ENCODE assay signal across 16 cellular contexts in the genomic region with DNA sequence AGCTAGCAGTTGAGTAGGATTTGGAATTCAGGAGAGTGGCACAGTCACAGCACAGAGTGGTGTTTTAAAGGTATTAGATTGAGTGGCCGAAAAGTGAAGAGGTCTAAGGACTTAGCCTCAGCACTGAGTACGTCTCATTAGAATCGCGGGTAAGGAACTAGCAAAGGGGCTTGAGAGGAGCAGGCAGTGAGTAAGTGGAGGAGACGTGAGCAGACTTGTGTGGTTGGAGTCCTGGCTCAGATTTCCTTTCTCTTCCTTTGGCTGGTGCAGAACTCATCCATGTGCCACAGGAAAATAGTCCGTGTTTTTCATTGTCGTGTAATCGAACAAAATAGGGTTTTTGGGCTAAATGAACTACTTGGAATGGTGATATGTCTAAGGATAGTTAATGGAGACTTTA. TPM values are rescaled to one million over a fixed set of nuclear protein-coding genes. Genes with fewer than 3 reads are reported as not detected.
"Had no signal": no experiment of that assay in that cellular context is flagged by ENCODE, and none has a peak within 500 bp of the region (broad histone marks: within the 10 kb centered on the region; RNA-seq: fewer than 3 reads in every experiment).

No MANE protein-coding gene starts in this region.

- H3K27ac ChIP-seq: cardiac muscle cell, esophagus muscularis mucosa, transverse colon, WERI-Rb-1 had no signal

- H3K4me3 ChIP-seq: cardiac muscle cell, esophagus muscularis mucosa, transverse colon had no signal

- ATAC-seq: left colon; stimulated activated naive B cell treated with anti-CD40 and anti-IgM and Interleukin-4, amounts not matched to agents 10 μg/mL and 1 μg/mL and 100 μg/mL, for 72 hours; T-helper 17 cell had no signal

- H3K27ac Mint-ChIP-seq: T-helper 17 cell had no signal

- H3K4me3 Mint-ChIP-seq: stimulated activated naive B cell treated with anti-CD40 and anti-IgM and Interleukin-4, amounts not matched to agents 10 μg/mL and 1 μg/mL and 100 μg/mL, for 72 hours; T-helper 17 cell had no signal

- H3K9me3 ChIP-seq: esophagus muscularis mucosa, transverse colon had no signal

- H3K27me3 ChIP-seq: cardiac muscle cell, esophagus muscularis mucosa, transverse colon had no signal

- DNase-seq: activated CD4-positive, alpha-beta T cell treated with anti-CD3 and anti-CD28 coated beads for 4 hours; activated gamma-delta T cell treated with Interleukin-2 at 50 U/mL for 16 hours; left colon; naive B cell; stimulated activated CD4-positive, alpha-beta T cell treated with anti-CD3 and anti-CD28 coated beads, Interleukin-2, amount 100 ng/mL, for 48 hours; stimulated activated naive B cell treated with anti-CD40 and anti-IgM and Interleukin-4, amounts not matched to agents 10 μg/mL and 1 μg/mL and 100 μg/mL, for 72 hours; T-helper 17 cell; transverse colon had no signal

- FAIRE-seq: endometrium, islet of Langerhans had no signal

- H3K27me3 Mint-ChIP-seq: naive B cell; stimulated activated naive B cell treated with anti-CD40 and anti-IgM and Interleukin-4, amounts not matched to agents 10 μg/mL and 1 μg/mL and 100 μg/mL, for 72 hours; T-helper 17 cell had no signal

RNA-seq across cellular contexts. Expression of gene PRDM12, which starts 32.6 kb away (rescaled TPM):
- total RNA-seq: esophagus muscularis mucosa, left colon, lung microvascular endothelial cell, mononuclear cell, posterior vena cava, T-helper 17 cell, transverse colon had no signal
